8 cellular contexts compared by ENCODE assay signal in the genomic region with DNA sequence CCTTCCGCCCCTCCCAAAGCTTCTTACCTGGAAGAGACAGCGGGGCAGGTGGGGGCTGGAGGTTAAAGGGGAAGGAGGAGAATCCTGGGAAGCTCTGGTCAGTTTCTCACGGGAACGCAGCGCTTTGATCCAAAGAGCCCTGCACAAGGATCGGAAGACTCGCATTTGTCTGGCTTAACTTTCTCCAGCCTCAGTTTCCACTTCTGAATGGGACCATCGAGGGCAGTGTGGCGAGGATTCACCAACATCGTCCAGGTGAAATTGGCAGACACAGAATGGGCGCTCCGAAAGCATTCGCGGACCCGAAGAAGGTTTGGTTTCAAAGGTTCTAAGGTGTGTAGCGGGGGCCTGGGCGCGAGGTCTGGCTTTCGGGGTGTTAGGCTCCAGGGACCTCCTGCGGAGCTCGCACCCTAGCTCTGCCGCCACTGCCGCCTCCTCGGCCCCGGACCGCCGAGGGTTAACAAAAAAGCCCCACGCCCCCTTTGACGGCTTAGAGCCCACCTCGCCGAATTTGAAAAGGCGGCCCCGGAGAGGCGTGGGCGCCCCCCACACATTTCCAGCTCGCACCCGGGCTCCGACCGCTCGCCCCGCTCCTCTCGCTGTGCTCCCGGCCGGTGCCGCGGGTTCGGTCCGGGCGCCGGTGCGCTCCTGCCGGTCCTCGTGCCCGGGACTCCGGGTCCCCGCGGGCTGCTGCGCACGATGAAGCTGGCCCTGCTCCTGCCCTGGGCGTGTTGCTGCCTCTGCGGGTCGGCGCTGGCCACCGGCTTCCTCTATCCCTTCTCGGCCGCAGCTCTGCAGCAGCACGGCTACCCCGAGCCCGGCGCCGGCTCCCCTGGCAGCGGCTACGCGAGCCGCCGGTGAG. TPM values are rescaled to one million over a fixed set of nuclear protein-coding genes. Genes with fewer than 3 reads are reported as not detected.
DNase-seq lines count a peak whose midpoint lies in the region; ATAC-seq and TF ChIP-seq lines count a peak whose summit lies in the region.

A gene (plus strand): TSS at position 542 of the 862 bp plus-strand sequence. CDS start 158 bp downstream, at position 700.

- no peak for TF ChIP-seq CTCF in WERI-Rb-1 (IDR thresholded peaks at IDR 0.05; ENCODE audit: low read depth, low read length)
- no peak for TF ChIP-seq CTCF in fibroblast of villous mesenchyme (IDR thresholded peaks at IDR 0.05; ENCODE audit: insufficient read depth, low read depth, low read length)
- no peak for TF ChIP-seq CTCF in neural crest cell (conservative IDR thresholded peaks at IDR 0.05)

- peak within 1 kb of the TSS; percentile 86 for H3K27ac ChIP-seq in WERI-Rb-1

- H3K4me3 ChIP-seq in WERI-Rb-1 (ENCODE audit: low read depth, low read length), result peak within 1 kb of the TSS; percentile 63
- peak within 1 kb of the TSS; percentile 38 for H3K4me3 ChIP-seq in fibroblast of villous mesenchyme (ENCODE audit: low read depth, low read length)

- peaks cover 4% of the 10 kb centered on the region for H3K36me3 Mint-ChIP-seq in neural crest cell (ENCODE audit: low read depth)

- H3K4me1 Mint-ChIP-seq in neural crest cell, result peaks cover 21% of the 10 kb centered on the region

- no peak within 1 kb of the TSS for H3K27ac Mint-ChIP-seq in neural crest cell (ENCODE audit: unreplicated experiment)

- H3K27me3 Mint-ChIP-seq in neural crest cell (ENCODE audit: low read depth), result peaks cover 6% of the 10 kb centered on the region

- DNase-seq in NCI-H345 (lab: John Stamatoyannopoulos, UW) (peak; percentile 5), NCI-H345 treated with DMSO at 0.1 percent for 48 hours (lab: John Stamatoyannopoulos, UW; ENCODE audit: unreplicated experiment) (no peak), WERI-Rb-1 (peak; percentile 61), fibroblast of villous mesenchyme (ENCODE audit: low read depth) (peak; percentile 7), neural crest cell (ENCODE audit: low read depth, low spot score) (peak; percentile 55), DMS153 (lab: John Stamatoyannopoulos, UW) (no peak)

- no peaks in the 10 kb centered on the region for H3K9me3 Mint-ChIP-seq in neural crest cell

- no peaks in the 10 kb centered on the region for H3K36me3 ChIP-seq in WERI-Rb-1

- peaks cover 8% of the 10 kb centered on the region for H3K27me3 ChIP-seq in WERI-Rb-1 (ENCODE audit: insufficient read depth, low read depth, severe bottlenecking)

- H3K9me3 ChIP-seq in WERI-Rb-1 (ENCODE audit: severe bottlenecking), result no peaks in the 10 kb centered on the region

- peak within 1 kb of the TSS; percentile 84 for H3K4me3 Mint-ChIP-seq in neural crest cell

- ATAC-seq in GM21360 (IDR thresholded peaks at IDR 0.05; ENCODE audit: unreplicated experiment) (no peak), GM18519 (IDR thresholded peaks at IDR 0.05; ENCODE audit: low FRiP score, unreplicated experiment) (no peak)

RNA-seq across cellular contexts. Expression of the gene that starts here (rescaled TPM):
- total RNA-seq in fibroblast of villous mesenchyme (not detected in 2 replicates), neural crest cell (38.3 and 39.2 TPM in 2 replicates)

Comparison
In these comparisons a context has a peak if more than half of its experiments do, and no peak if none do; other contexts are left out.
1. RNA of the gene that starts here (total RNA-seq): 38.3 to 39.2 TPM in neural crest cell; not detected in fibroblast of villous mesenchyme; every median in the first group is over 10 times any median in the second.
2. DNase-seq: peak in NCI-H345 (single experiment), WERI-Rb-1 (single experiment) and neural crest cell (single experiment); none in NCI-H345 treated with DMSO at 0.1 percent for 48 hours (single experiment) and DMS153 (single experiment).
3. Peak in DNase-seq and H3K4me3 ChIP-seq in fibroblast of villous mesenchyme; RNA of the gene not detected or under 1 TPM.